Comparison of ENCODE assay signal across 25 cellular contexts in genomic region chr11:120376547-120377182, GRCh38. TPM values are rescaled to one million over a fixed set of nuclear protein-coding genes. Genes with fewer than 3 reads are reported as not detected.
DNase-seq lines count a peak whose midpoint lies in the region; ATAC-seq, FAIRE-seq and TF ChIP-seq lines count a peak whose summit lies in the region.
"Had no signal": no experiment of that assay in that cellular context is flagged by ENCODE, and none has a peak within 500 bp of the region (broad histone marks: within the 10 kb centered on the region; RNA-seq: fewer than 3 reads in every experiment).

No MANE protein-coding gene starts in this region.

- peaks cover 10% of the 10 kb centered on the region for H3K9me3 Mint-ChIP-seq in osteocyte (ENCODE audit: unreplicated experiment)

- WGBS in body of pancreas, 2 donors: 59% methylated on average over 6 of the region's 6 CpGs

- DNase-seq in Right ventricle myocardium inferior (ENCODE audit: missing footprints) (no peak), right atrium auricular region (ENCODE audit: low spot score) (no peak), left ventricle myocardium inferior (no peak), osteocyte (ENCODE audit: extremely low spot score, unreplicated experiment) (no peak), body of pancreas (no peak)
- DNase-seq: 8988T; ACHN; BE2C; CD8-positive, alpha-beta memory T cell; DMS79 treated with DMSO at 0.1 percent for 48 hours; KG1; MG63; NCI-H1105 treated with DMSO at 0.1 percent for 48 hours; NCI-H2029 treated with DMSO at 0.1 percent for 48 hours; NCI-H69; SIG-M5 had no signal

- H3K4me1 ChIP-seq in right atrium auricular region: peaks cover 0 to 48% of the 10 kb centered on the region in 2 donors
- H3K4me1 ChIP-seq in left ventricle myocardium inferior: peaks cover 80% of the 10 kb centered on the region
- peaks cover 21% of the 10 kb centered on the region for H3K4me1 ChIP-seq in body of pancreas
- H3K4me1 ChIP-seq: BE2C had no signal

- H3K4me3 Mint-ChIP-seq in osteocyte (ENCODE audit: unreplicated experiment): no peak overlapping the region
- H3K4me3 Mint-ChIP-seq: CD8-positive, alpha-beta memory T cell had no signal

- H3K27ac ChIP-seq in right atrium auricular region (peak overlapping the region in 1 of 2 donors; percentile 36), left ventricle myocardium inferior (replicated peaks) (peak overlapping the region; percentile 44), body of pancreas (no peak overlapping the region)
- H3K27ac ChIP-seq: RWPE1, SK-N-MC had no signal

- TF ChIP-seq POLR2A in body of pancreas (IDR thresholded peaks at IDR 0.05): no peak

- H3K27me3 ChIP-seq in right atrium auricular region: no peaks in the 10 kb centered on the region
- H3K27me3 ChIP-seq in left ventricle myocardium inferior (ENCODE audit: low read depth): no peaks in the 10 kb centered on the region
- H3K27me3 ChIP-seq in body of pancreas: no peaks in the 10 kb centered on the region
- H3K27me3 ChIP-seq: BE2C, MG63 had no signal

- H3K9me3 ChIP-seq in right atrium auricular region: peaks cover 0 to 7% of the 10 kb centered on the region in 2 donors
- peaks cover 12% of the 10 kb centered on the region for H3K9me3 ChIP-seq in left ventricle myocardium inferior (replicated peaks)
- no peaks in the 10 kb centered on the region for H3K9me3 ChIP-seq in body of pancreas
- H3K9me3 ChIP-seq: BE2C had no signal

- no peaks in the 10 kb centered on the region for H3K27me3 Mint-ChIP-seq in osteocyte (ENCODE audit: unreplicated experiment)
- H3K27me3 Mint-ChIP-seq: CD8-positive, alpha-beta memory T cell had no signal

- TF ChIP-seq CTCF in right atrium auricular region (IDR thresholded peaks at IDR 0.05): no peak
- TF ChIP-seq CTCF in left ventricle myocardium inferior (IDR thresholded peaks at IDR 0.05; ENCODE audit: borderline replicate concordance): no peak
- TF ChIP-seq CTCF in osteocyte (IDR thresholded peaks at IDR 0.05): no peak
- TF ChIP-seq CTCF in body of pancreas (IDR thresholded peaks at IDR 0.05): no peak

- H3K36me3 Mint-ChIP-seq in osteocyte (ENCODE audit: unreplicated experiment): peaks cover 8% of the 10 kb centered on the region
- H3K36me3 Mint-ChIP-seq: CD14-positive monocyte had no signal

- FAIRE-seq in G401.6 (lab: Jason Lieb, UNC): peak; percentile 40
- FAIRE-seq: GM19239 had no signal

- ATAC-seq in Right ventricle myocardium inferior (peak; percentile 34), body of pancreas (no peak), HG03565 (IDR thresholded peaks at IDR 0.05; ENCODE audit: unreplicated experiment) (no peak), HG02938 (IDR thresholded peaks at IDR 0.05; ENCODE audit: unreplicated experiment) (no peak)
- ATAC-seq: HCT116, Panc1 had no signal

- H3K27ac Mint-ChIP-seq in osteocyte (ENCODE audit: unreplicated experiment): peak overlapping the region; percentile 38
- H3K27ac Mint-ChIP-seq: CD14-positive monocyte had no signal

- no peak overlapping the region for H3K4me3 ChIP-seq in right atrium auricular region
- no peak overlapping the region for H3K4me3 ChIP-seq in left ventricle myocardium inferior
- H3K4me3 ChIP-seq in body of pancreas: no peak overlapping the region
- H3K4me3 ChIP-seq: MG63, SK-N-MC had no signal

- intact Hi-C loops in Right ventricle myocardium inferior (cut with DNase I): loop anchor here (5.0 kb wide), 1 partner anchor 39 kb away; the partner anchor contains the start of gene ARHGEF12
- intact Hi-C loops in left ventricle myocardium inferior (cut with micrococcal nuclease): no loop called here
- intact Hi-C loops in body of pancreas (cut with DNase I): no loop called here

- H3K4me1 Mint-ChIP-seq in osteocyte (ENCODE audit: unreplicated experiment): peaks cover 64% of the 10 kb centered on the region

- H3K36me3 ChIP-seq in right atrium auricular region (no peaks in the 10 kb centered on the region), left ventricle myocardium inferior (no peaks in the 10 kb centered on the region), body of pancreas (replicated peaks in 1 of 2; ENCODE audit: insufficient read depth in 1 of 2, low read depth in 2 of 2) (no peaks in the 10 kb centered on the region)
- H3K36me3 ChIP-seq: BE2C had no signal

RNA-seq across cellular contexts. Expression of gene ARHGEF12, which starts 40.5 kb away (rescaled TPM):
- 81.7 TPM for total RNA-seq in Right ventricle myocardium inferior
- 10 to 100 TPM; 84.0 to 87.2 TPM for total RNA-seq in right atrium auricular region
- 92.9 TPM for total RNA-seq in left ventricle myocardium inferior
- 114 and 118 TPM in 2 replicates for total RNA-seq in osteocyte
- total RNA-seq in body of pancreas: 10 to 100 TPM; 46.5 to 71.1 TPM

RNA-seq across cellular contexts. Expression of gene TLCD5, which starts 51.6 kb away (rescaled TPM):
- total RNA-seq in Right ventricle myocardium inferior (8.4 TPM), right atrium auricular region (10 to 100 TPM; 11.3 to 18.7 TPM), left ventricle myocardium inferior (9.7 TPM), osteocyte (10.9 and 11.6 TPM in 2 replicates), body of pancreas (1 to 10 TPM; 3.0 to 3.1 TPM)
